16 cellular contexts compared by ENCODE assay signal in the genomic region with DNA sequence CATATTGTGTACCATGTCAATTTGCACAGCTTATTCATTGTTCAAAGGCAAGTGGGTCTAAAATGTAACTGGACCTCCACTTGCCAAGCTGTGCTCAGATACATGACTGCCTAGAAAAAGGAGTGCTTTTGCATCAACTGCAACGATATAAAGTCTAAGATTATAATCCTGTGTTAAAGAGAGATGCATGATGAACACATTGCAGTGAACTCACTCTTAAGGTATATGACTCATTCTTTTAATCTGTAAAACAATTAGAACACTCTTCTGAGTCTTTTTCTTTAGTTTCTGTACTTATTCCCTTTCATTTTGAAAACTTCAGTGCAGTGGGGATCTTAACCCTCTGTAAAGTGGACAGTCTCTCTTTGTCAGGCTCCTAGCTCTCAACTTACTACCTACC.
A peak's percentile ranks its signal among the peaks of the same experiment; 100 is the strongest.
DNase-seq lines count a peak whose midpoint lies in the region; ATAC-seq and TF ChIP-seq lines count a peak whose summit lies in the region.
"Had no signal": no experiment of that assay in that cellular context is flagged by ENCODE, and none has a peak within 500 bp of the region (broad histone marks: within the 10 kb centered on the region; RNA-seq: fewer than 3 reads in every experiment).

No MANE protein-coding gene starts in this region.

- no peak overlapping the region for H2BK20ac ChIP-seq in IMR-90 (ENCODE audit: low read depth, low read length)

- H2AK9ac ChIP-seq in IMR-90 (replicated peaks; ENCODE audit: low read depth, low read length, poor library complexity): no peak overlapping the region

- no peak overlapping the region for H3K4me2 ChIP-seq in SK-N-SH
- H3K4me2 ChIP-seq in IMR-90 (ENCODE audit: low read depth, low read length): peak overlapping the region; percentile 36; the same call in 1 of the 2 replicates
- no peak overlapping the region for H3K4me2 ChIP-seq in neural progenitor cell
- H3K4me2 ChIP-seq: BLaER1 had no signal

- H2BK15ac ChIP-seq in IMR-90 (ENCODE audit: low read depth, low read length): no peak overlapping the region

- no peak overlapping the region for H3K14ac ChIP-seq in IMR-90 (replicated peaks; ENCODE audit: low read depth, low read length)

- no peak overlapping the region for H4K91ac ChIP-seq in IMR-90 (ENCODE audit: insufficient read depth, low read depth, low read length)

- dilution Hi-C loops in IMR-90 (cut with HindIII; ENCODE audit: low sequenced_read_pairs, unreplicated experiment): no loop called here

- WGBS in SK-N-SH (ENCODE audit: low lambda C conversion rate): 79% methylated on average over 1 of the region's 1 CpG
- WGBS in IMR-90 (ENCODE audit: extremely low coverage in 2 of 2, insufficient read length in 1 of 2), 2 experiments: no CpG with 5 or more reads among the region's 1 CpG

- no peaks in the 10 kb centered on the region for H3K79me1 ChIP-seq in IMR-90 (ENCODE audit: low read depth in 1 of 2, low read length in 2 of 2)

- H4K8ac ChIP-seq in IMR-90 (ENCODE audit: low read depth in 2 of 2, low read length in 2 of 2): no peak overlapping the region

- no peak overlapping the region for H3K4me3 Mint-ChIP-seq in neural progenitor cell
- H3K4me3 Mint-ChIP-seq: CD8-positive, alpha-beta T cell had no signal

- POLR2A ChIA-PET in SK-N-SH (lab: Yijun Ruan, JAX): no interaction called here
- POLR2A ChIA-PET in IMR-90 (lab: Charles Lee; ENCODE audit: unreplicated experiment): no interaction called here

- H4K20me1 ChIP-seq in SK-N-SH (ENCODE audit: insufficient read depth) (no peaks in the 10 kb centered on the region), IMR-90 (ENCODE audit: insufficient read depth, low read length) (peaks cover 2% of the 10 kb centered on the region; the same call in 1 of the 2 replicates), neural progenitor cell (ENCODE audit: low read depth) (peaks cover 7% of the 10 kb centered on the region)
- H4K20me1 ChIP-seq: BLaER1 had no signal

- no peaks in the 10 kb centered on the region for H3K36me3 Mint-ChIP-seq in neural progenitor cell
- H3K36me3 Mint-ChIP-seq: CD8-positive, alpha-beta T cell had no signal

- H3K27me3 Mint-ChIP-seq in neural progenitor cell (ENCODE audit: insufficient read depth, low read depth): no peaks in the 10 kb centered on the region

- H3K9ac ChIP-seq in SK-N-SH (no peak overlapping the region), IMR-90 (ENCODE audit: low read depth, low read length) (no peak overlapping the region), neural progenitor cell (no peak overlapping the region)
- H3K9ac ChIP-seq: BLaER1 had no signal

- H3K27ac ChIP-seq in SK-N-SH (ENCODE audit: low read depth in 2 of 2, low read length in 1 of 2) (no peak overlapping the region), IMR-90 (ENCODE audit: insufficient read depth, low read length) (no peak overlapping the region), neural progenitor cell (peak overlapping the region; percentile 1)
- H3K27ac ChIP-seq: BLaER1 had no signal

- H2AK5ac ChIP-seq in IMR-90 (ENCODE audit: low read depth, low read length): no peak overlapping the region

- no peaks in the 10 kb centered on the region for H3K9me2 ChIP-seq in SK-N-SH

- no peaks in the 10 kb centered on the region for H3F3A ChIP-seq in SK-N-SH (replicated peaks; ENCODE audit: insufficient read depth)
- H3F3A ChIP-seq in neural progenitor cell (ENCODE audit: low read depth): peaks cover 8% of the 10 kb centered on the region

- ATAC-seq in SK-N-SH treated with all-trans-retinoic acid at 6 μM for 48 hours (peak; percentile 51; the same call in 2 of the 3 replicates), IMR-90 (ENCODE audit: low read depth) (peak; percentile 27; the same call in 1 of the 2 replicates)
- ATAC-seq: CD8-positive, alpha-beta T cell had no signal

- TF ChIP-seq EP300 in SK-N-SH (IDR thresholded peaks at IDR 0.05; ENCODE audit: borderline replicate concordance in 1 of 2, low read depth in 1 of 2, low read length in 1 of 2): no peak

- H2AFZ ChIP-seq in SK-N-SH (ENCODE audit: low read depth) (no peak overlapping the region), IMR-90 (replicated peaks; ENCODE audit: low read length, poor library complexity) (no peak overlapping the region), neural progenitor cell (replicated peaks) (no peak overlapping the region)

- no peaks in the 10 kb centered on the region for H3K9me3 ChIP-seq in SK-N-SH
- H3K9me3 ChIP-seq in IMR-90 (ENCODE audit: control insufficient read depth, insufficient read depth, low read length): no peaks in the 10 kb centered on the region; the same call in 1 of the 2 replicates
- no peaks in the 10 kb centered on the region for H3K9me3 ChIP-seq in neural progenitor cell (ENCODE audit: low read depth)
- H3K9me3 ChIP-seq: HAP-1 had no signal

- H2BK120ac ChIP-seq in IMR-90 (ENCODE audit: low read depth, low read length): no peak overlapping the region

- CTCF ChIA-PET in SK-N-SH (lab: Yijun Ruan, JAX): interaction anchor here (0.6 to 1.3 kb wide), 2 partner anchors 9 to 69 kb away, joined by 3 read pairs; no protein-coding TSS in a partner anchor
- CTCF ChIA-PET in IMR-90 (lab: Yijun Ruan, JAX): no interaction called here

- no peaks in the 10 kb centered on the region for H3K9me3 Mint-ChIP-seq in neural progenitor cell

- peaks cover 7% of the 10 kb centered on the region for H3K4me1 Mint-ChIP-seq in neural progenitor cell

- no peak overlapping the region for H2BK5ac ChIP-seq in IMR-90 (ENCODE audit: low read depth, low read length, poor library complexity, severe bottlenecking)

- no peak overlapping the region for H3K4ac ChIP-seq in IMR-90 (ENCODE audit: low read depth, low read length)

- no peaks in the 10 kb centered on the region for H3K27me3 ChIP-seq in SK-N-SH (ENCODE audit: insufficient read depth)
- H3K27me3 ChIP-seq in IMR-90 (ENCODE audit: control insufficient read depth, insufficient read depth, low read length): no peaks in the 10 kb centered on the region
- H3K27me3 ChIP-seq in neural progenitor cell: no peaks in the 10 kb centered on the region
- H3K27me3 ChIP-seq: BLaER1 had no signal

- no TSS peak for BruUV-seq in IMR-90 (replicated peaks; lab: Mats Ljungman, UMichigan)

- H3K27ac Mint-ChIP-seq in neural progenitor cell: no peak overlapping the region
- H3K27ac Mint-ChIP-seq: CD8-positive, alpha-beta T cell had no signal

- H4K5ac ChIP-seq in IMR-90 (ENCODE audit: low read depth, low read length): no peak overlapping the region

- 0 out of 2 replicates have a peak, but pooled peaks cover 2% of the 10 kb centered on the region for H3K9me1 ChIP-seq in IMR-90 (ENCODE audit: insufficient read depth, low read length)

- H3K36me3 ChIP-seq in SK-N-SH (replicated peaks in 1 of 2; ENCODE audit: control insufficient read depth in 1 of 2, insufficient read depth in 2 of 2, low read length in 1 of 2) (no peaks in the 10 kb centered on the region), IMR-90 (ENCODE audit: control insufficient read depth, insufficient read depth, low read length) (no peaks in the 10 kb centered on the region), neural progenitor cell (no peaks in the 10 kb centered on the region)
- H3K36me3 ChIP-seq: HAP-1 had no signal

- H3K56ac ChIP-seq in IMR-90 (ENCODE audit: extremely low read depth, insufficient read depth, low read length): no peak overlapping the region

- H3K23ac ChIP-seq in IMR-90 (ENCODE audit: low read depth, low read length): no peak overlapping the region

- intact Hi-C loops in IMR-90 (cut with micrococcal nuclease): no loop called here

- H3K4me3 ChIP-seq in SK-N-SH (ENCODE audit: low read depth in 2 of 2, low read length in 1 of 2) (no peak overlapping the region), IMR-90 (ENCODE audit: insufficient read depth, low read depth, low read length) (no peak overlapping the region), astrocyte of the spinal cord (ENCODE audit: low read depth, low read length) (no peak overlapping the region), neural progenitor cell (no peak overlapping the region)
- H3K4me3 ChIP-seq: BLaER1, HAP-1 had no signal

- H3K79me2 ChIP-seq in SK-N-SH (ENCODE audit: insufficient read depth): peaks cover 5% of the 10 kb centered on the region
- peaks cover 78% of the 10 kb centered on the region for H3K79me2 ChIP-seq in neural progenitor cell (ENCODE audit: low read depth)

- TF ChIP-seq RAD21 in SK-N-SH (IDR thresholded peaks at IDR 0.05; ENCODE audit: low read length) (no peak), IMR-90 (IDR thresholded peaks at IDR 0.05; ENCODE audit: low read length) (no peak)

- TF ChIP-seq CTCF in SK-N-SH (IDR thresholded peaks at IDR 0.05) (no peak), IMR-90 (conservative IDR thresholded peaks at IDR 0.05; ENCODE audit: low read depth, low read length) (no peak), astrocyte of the spinal cord (IDR thresholded peaks at IDR 0.05; ENCODE audit: low read depth, low read length) (no peak), neural progenitor cell (IDR thresholded peaks at IDR 0.05) (no peak)

- no peak for DNase-seq in SK-N-SH
- DNase-seq in IMR-90: peak; percentile 17
- DNase-seq in astrocyte of the spinal cord (ENCODE audit: low read depth, low spot score): peak; percentile 22
- DNase-seq in neural progenitor cell (ENCODE audit: low spot score): no peak
- DNase-seq in NCI-H510A (lab: John Stamatoyannopoulos, UW): no peak
- no peak for DNase-seq in NK-92 (lab: John Stamatoyannopoulos, UW; ENCODE audit: unreplicated experiment)
- no peak for DNase-seq in NOMO-1 (lab: John Stamatoyannopoulos, UW; ENCODE audit: unreplicated experiment in 2 of 2)
- DNase-seq: CD8-positive, alpha-beta T cell; GF-D8; NCI-H1436; NCI-H2029; NCI-H510A treated with DMSO at 0.1 percent for 48 hours; RPMI8226 had no signal

- H3K4me1 ChIP-seq in SK-N-SH (ENCODE audit: control insufficient read depth in 1 of 2, insufficient read depth in 2 of 2, low read depth in 1 of 2, low read length in 1 of 2): peaks cover 0 to 9% of the 10 kb centered on the region in 2 experiments; a peak in 1 of 4 replicates
- no peaks in the 10 kb centered on the region for H3K4me1 ChIP-seq in IMR-90 (ENCODE audit: control insufficient read depth, insufficient read depth, low read length)
- H3K4me1 ChIP-seq in neural progenitor cell: peaks cover 4% of the 10 kb centered on the region
- H3K4me1 ChIP-seq: BLaER1 had no signal

- H3K18ac ChIP-seq in IMR-90 (ENCODE audit: low read depth, low read length): no peak overlapping the region

- in situ Hi-C loops in IMR-90 (cut with MboI; ENCODE audit: low sequenced_read_pairs) (no loop called here), astrocyte of the spinal cord (cut with HindIII; ENCODE audit: low sequenced_read_pairs) (no loop called here)

- no peak for TF ChIP-seq POLR2A in IMR-90 (IDR thresholded peaks at IDR 0.05; ENCODE audit: low read depth, low read length)

TF ChIP-seq in SK-N-SH treated with all-trans-retinoic acid at 6 μM for 48 hours, 23 proteins besides CTCF, POLR2A, EP300 and RAD21 (continues in another document):
- no peak for TF ChIP-seq ZNF565 (CRISPR knock-in tag; conservative IDR thresholded peaks at IDR 0.05; ENCODE audit: low read depth)
- TF ChIP-seq ZNF8 (CRISPR knock-in tag; IDR thresholded peaks at IDR 0.05): no peak

TF ChIP-seq in IMR-90, 13 proteins besides CTCF, POLR2A, EP300 and RAD21 (continues in another document):
- TF ChIP-seq BHLHE40 (IDR thresholded peaks at IDR 0.05; ENCODE audit: low read depth, low read length): no peak

Comparison
In these comparisons a context has a peak if more than half of its experiments do, and no peak if none do; other contexts are left out.
1. DNase-seq: peak in IMR-90 (single experiment) and astrocyte of the spinal cord (single experiment); none in SK-N-SH (single experiment), neural progenitor cell (single experiment), NCI-H510A (single experiment), NK-92 (single experiment) and NOMO-1 (0 of 2).